In genomic region chr4:37989398-37990260, GRCh38 we compare ENCODE assay signal across 12 cellular contexts. TPM values are rescaled to one million over a fixed set of nuclear protein-coding genes. Genes with fewer than 3 reads are reported as not detected.
DNase-seq lines count a peak whose midpoint lies in the region; ATAC-seq lines count a peak whose summit lies in the region.
"Had no signal": no experiment of that assay in that cellular context is flagged by ENCODE, and none has a peak within 500 bp of the region (broad histone marks: within the 10 kb centered on the region; RNA-seq: fewer than 3 reads in every experiment).

No MANE protein-coding gene starts in this region.

- no peaks in the 10 kb centered on the region for H3K9me3 Mint-ChIP-seq in stimulated activated naive CD8-positive, alpha-beta T cell treated with anti-CD3 and anti-CD28 coated beads, Interleukin-15, Interleukin-2, amounts not matched to agents 100 ng/mL and 50 ng/mL, for 24 hours
- H3K9me3 Mint-ChIP-seq in stimulated activated naive CD8-positive, alpha-beta T cell treated with anti-CD3 and anti-CD28 coated beads, Interleukin-15, amount 100 ng/mL, for 72 hours: no peaks in the 10 kb centered on the region
- H3K9me3 Mint-ChIP-seq in naive B cell: peaks cover 0 to 6% (median 2%) of the 10 kb centered on the region in 7 donors
- H3K9me3 Mint-ChIP-seq: activated CD4-positive, alpha-beta T cell treated with anti-CD3 and anti-CD28 coated beads, Interleukin-2, amount 10 ng/mL, durations not matched to agents 24 days and 14 days had no signal

- ATAC-seq in stimulated activated naive CD8-positive, alpha-beta T cell treated with anti-CD3 and anti-CD28 coated beads, Interleukin-15, amount 100 ng/mL, for 72 hours: no peak
- ATAC-seq in naive B cell (ENCODE audit: low read depth in 2 of 2) (peak; percentile 85 to 87), GM19463 (IDR thresholded peaks at IDR 0.05; ENCODE audit: unreplicated experiment) (no peak), GM21526 (IDR thresholded peaks at IDR 0.05; ENCODE audit: low FRiP score, unreplicated experiment) (no peak), HG03457 (IDR thresholded peaks at IDR 0.05; ENCODE audit: unreplicated experiment) (no peak)
- ATAC-seq: A549 had no signal

- peak overlapping the region; percentile 61 for H3K27ac Mint-ChIP-seq in stimulated activated naive CD8-positive, alpha-beta T cell treated with anti-CD3 and anti-CD28 coated beads, Interleukin-15, Interleukin-2, amounts not matched to agents 100 ng/mL and 50 ng/mL, for 24 hours
- peak overlapping the region in 1 of 2 donors; percentile 4 for H3K27ac Mint-ChIP-seq in stimulated activated naive CD8-positive, alpha-beta T cell treated with anti-CD3 and anti-CD28 coated beads, Interleukin-15, amount 100 ng/mL, for 72 hours
- peak overlapping the region; percentile 75 to 96 (median 85) for H3K27ac Mint-ChIP-seq in naive B cell
- H3K27ac Mint-ChIP-seq: activated CD4-positive, alpha-beta T cell treated with anti-CD3 and anti-CD28 coated beads, Interleukin-2, amount 10 ng/mL, durations not matched to agents 24 days and 14 days had no signal

- no peak overlapping the region for H3K4me3 Mint-ChIP-seq in stimulated activated naive CD8-positive, alpha-beta T cell treated with anti-CD3 and anti-CD28 coated beads, Interleukin-15, Interleukin-2, amounts not matched to agents 100 ng/mL and 50 ng/mL, for 24 hours
- no peak overlapping the region for H3K4me3 Mint-ChIP-seq in stimulated activated naive CD8-positive, alpha-beta T cell treated with anti-CD3 and anti-CD28 coated beads, Interleukin-15, amount 100 ng/mL, for 72 hours
- peak overlapping the region; percentile 29 to 83 (median 60) for H3K4me3 Mint-ChIP-seq in naive B cell
- H3K4me3 Mint-ChIP-seq: activated CD4-positive, alpha-beta T cell treated with anti-CD3 and anti-CD28 coated beads, Interleukin-2, amount 10 ng/mL, durations not matched to agents 24 days and 14 days had no signal

- no peaks in the 10 kb centered on the region for H3K27me3 Mint-ChIP-seq in stimulated activated naive CD8-positive, alpha-beta T cell treated with anti-CD3 and anti-CD28 coated beads, Interleukin-15, Interleukin-2, amounts not matched to agents 100 ng/mL and 50 ng/mL, for 24 hours
- no peaks in the 10 kb centered on the region for H3K27me3 Mint-ChIP-seq in stimulated activated naive CD8-positive, alpha-beta T cell treated with anti-CD3 and anti-CD28 coated beads, Interleukin-15, amount 100 ng/mL, for 72 hours
- H3K27me3 Mint-ChIP-seq in naive B cell: no peaks in the 10 kb centered on the region
- H3K27me3 Mint-ChIP-seq: activated CD4-positive, alpha-beta T cell treated with anti-CD3 and anti-CD28 coated beads, Interleukin-2, amount 10 ng/mL, durations not matched to agents 24 days and 14 days had no signal

- peaks cover 32% of the 10 kb centered on the region for H3K4me1 Mint-ChIP-seq in stimulated activated naive CD8-positive, alpha-beta T cell treated with anti-CD3 and anti-CD28 coated beads, Interleukin-15, Interleukin-2, amounts not matched to agents 100 ng/mL and 50 ng/mL, for 24 hours (ENCODE audit: low read depth)
- peaks cover 23% of the 10 kb centered on the region for H3K4me1 Mint-ChIP-seq in stimulated activated naive CD8-positive, alpha-beta T cell treated with anti-CD3 and anti-CD28 coated beads, Interleukin-15, amount 100 ng/mL, for 72 hours
- H3K4me1 Mint-ChIP-seq in naive B cell: peaks cover 42 to 89% (median 69%) of the 10 kb centered on the region in 3 donors

- peaks cover 21% of the 10 kb centered on the region for H3K36me3 Mint-ChIP-seq in stimulated activated naive CD8-positive, alpha-beta T cell treated with anti-CD3 and anti-CD28 coated beads, Interleukin-15, Interleukin-2, amounts not matched to agents 100 ng/mL and 50 ng/mL, for 24 hours (ENCODE audit: low read depth)
- peaks cover 0 to 10% of the 10 kb centered on the region in 2 donors for H3K36me3 Mint-ChIP-seq in naive B cell

- no peak for DNase-seq in stimulated activated naive CD8-positive, alpha-beta T cell treated with anti-CD3 and anti-CD28 coated beads, Interleukin-15, amount 100 ng/mL, for 72 hours
- DNase-seq in dermis blood vessel endothelial cell: peak; percentile 42
- peak; percentile 63 for DNase-seq in naive B cell
- no peak for DNase-seq in NCI-H2107 treated with DMSO at 0.1 percent for 48 hours (lab: John Stamatoyannopoulos, UW; ENCODE audit: unreplicated experiment)
- DNase-seq: activated CD4-positive, alpha-beta T cell treated with anti-CD3 and anti-CD28 coated beads, Interleukin-2, amount 10 ng/mL, durations not matched to agents 24 days and 14 days; foreskin melanocyte; GOT3 had no signal

RNA-seq across cellular contexts. Expression of gene PTTG2, which starts 29.4 kb away (rescaled TPM):
- 0.51 TPM in 1 of 2 replicates, not detected in the other for total RNA-seq in dermis blood vessel endothelial cell
- polyA plus RNA-seq in naive B cell (ENCODE audit: low read depth in 6 of 6): 1 to 10 TPM in 1 of 6 donors, under 1 TPM in 3, not detected in 2; 0.51 to 1.4 (median 0.84) TPM
- polyA plus RNA-seq: A549 had no signal

Comparison
In these comparisons a context has a peak if more than half of its experiments do, and no peak if none do; other contexts are left out.
1. H3K4me3 Mint-ChIP-seq: peak in naive B cell (8 of 8); none in stimulated activated naive CD8-positive, alpha-beta T cell treated with anti-CD3 and anti-CD28 coated beads, Interleukin-15, Interleukin-2, amounts not matched to agents 100 ng/mL and 50 ng/mL, for 24 hours (single experiment) and stimulated activated naive CD8-positive, alpha-beta T cell treated with anti-CD3 and anti-CD28 coated beads, Interleukin-15, amount 100 ng/mL, for 72 hours (0 of 2).
2. ATAC-seq: peak in naive B cell (2 of 2); none in stimulated activated naive CD8-positive, alpha-beta T cell treated with anti-CD3 and anti-CD28 coated beads, Interleukin-15, amount 100 ng/mL, for 72 hours (single experiment), GM19463 (single experiment), GM21526 (single experiment) and HG03457 (single experiment).
3. DNase-seq: peak in dermis blood vessel endothelial cell (single experiment) and naive B cell (single experiment); none in stimulated activated naive CD8-positive, alpha-beta T cell treated with anti-CD3 and anti-CD28 coated beads, Interleukin-15, amount 100 ng/mL, for 72 hours (0 of 2) and NCI-H2107 treated with DMSO at 0.1 percent for 48 hours (single experiment).